In the genomic region with DNA sequence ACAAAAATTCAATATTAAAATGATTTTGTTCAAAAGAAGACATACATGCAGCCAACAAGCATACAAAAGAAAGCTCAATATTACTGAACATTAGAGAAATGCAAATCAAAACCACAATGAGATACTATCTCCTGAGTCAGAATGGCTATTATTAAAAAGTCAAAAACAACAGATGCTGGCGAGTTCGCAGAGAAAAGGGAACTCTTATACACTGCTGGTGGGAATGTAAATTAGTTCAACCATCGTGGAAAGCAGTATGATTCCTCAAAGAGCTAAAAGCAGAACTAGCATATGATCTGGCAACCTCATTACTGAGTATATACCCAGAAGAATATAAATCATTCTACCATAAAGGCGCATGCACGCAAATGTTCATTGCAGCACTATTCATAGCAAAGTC, we compare ENCODE assay signal across 11 cellular contexts.
DNase-seq lines count a peak whose midpoint lies in the region; ATAC-seq and TF ChIP-seq lines count a peak whose summit lies in the region.
"Had no signal": no experiment of that assay in that cellular context is flagged by ENCODE, and none has a peak within 500 bp of the region (broad histone marks: within the 10 kb centered on the region; RNA-seq: fewer than 3 reads in every experiment).

No MANE protein-coding gene starts in this region.

- no peaks in the 10 kb centered on the region for H3K9me3 Mint-ChIP-seq in immature natural killer cell

- peaks cover 2 to 11% (median 8%) of the 10 kb centered on the region in 3 donors for H3K27me3 Mint-ChIP-seq in immature natural killer cell (ENCODE audit: low read depth in 3 of 3)
- H3K27me3 Mint-ChIP-seq: IgD-negative memory B cell had no signal

- no peak overlapping the region for H3K4me3 ChIP-seq in foreskin fibroblast (ENCODE audit: low read depth in 1 of 2, low read length in 2 of 2)

- H3K27ac Mint-ChIP-seq in immature natural killer cell = no peak overlapping the region

- no peak overlapping the region for H3K4me3 Mint-ChIP-seq in immature natural killer cell

- peak; percentile 2 for DNase-seq in GDM1 (lab: John Stamatoyannopoulos, UW)
- DNase-seq in NCI-H526 (lab: John Stamatoyannopoulos, UW) = peak; percentile 87 to 93
- DNase-seq in activated CD4-positive, alpha-beta T cell treated with anti-CD3 and anti-CD28 coated beads, Interleukin-2, amount 50 U/mL, for 1 hour = no peak
- no peak for DNase-seq in AML-193 (lab: John Stamatoyannopoulos, UW)
- DNase-seq in foreskin fibroblast = no peak
- no peak for DNase-seq in immature natural killer cell
- DNase-seq: C1 segment of cervical spinal cord, dermis blood vessel endothelial cell had no signal

- H3K36me3 Mint-ChIP-seq in immature natural killer cell = peaks cover 0 to 10% (median 0%) of the 10 kb centered on the region in 3 donors
- H3K36me3 Mint-ChIP-seq: IgD-negative memory B cell had no signal

- H3K4me1 Mint-ChIP-seq in immature natural killer cell = no peaks in the 10 kb centered on the region

- no peak for TF ChIP-seq CTCF in foreskin fibroblast (IDR thresholded peaks at IDR 0.05; ENCODE audit: low read depth, low read length)

- ATAC-seq in GM19467 (IDR thresholded peaks at IDR 0.05; ENCODE audit: unreplicated experiment) (peak; percentile 78), HG03039 (IDR thresholded peaks at IDR 0.05; ENCODE audit: unreplicated experiment) (peak; percentile 75)

Comparison
In these comparisons a context has a peak if more than half of its experiments do, and no peak if none do; other contexts are left out.
1. DNase-seq: peak in GDM1 (single experiment) and NCI-H526 (2 of 2); none in activated CD4-positive, alpha-beta T cell treated with anti-CD3 and anti-CD28 coated beads, Interleukin-2, amount 50 U/mL, for 1 hour (single experiment), AML-193 (0 of 2), foreskin fibroblast (0 of 2) and immature natural killer cell (0 of 3).